20 cellular contexts compared by ENCODE assay signal in genomic region chr12:132196038-132196872, GRCh38. TPM values are rescaled to one million over a fixed set of nuclear protein-coding genes. Genes with fewer than 3 reads are reported as not detected.
DNase-seq lines count a peak whose midpoint lies in the region; ATAC-seq and TF ChIP-seq lines count a peak whose summit lies in the region.
"Had no signal": no experiment of that assay in that cellular context is flagged by ENCODE, and none has a peak within 500 bp of the region (broad histone marks: within the 10 kb centered on the region; RNA-seq: fewer than 3 reads in every experiment).

No MANE protein-coding gene starts in this region.

- no peak overlapping the region for H3K4me3 ChIP-seq in adipocyte (ENCODE audit: low read length)
- H3K4me3 ChIP-seq in endodermal cell (ENCODE audit: low read length): no peak overlapping the region
- H3K4me3 ChIP-seq: PC-9, right atrium auricular region, testis had no signal

- 81 to 86% methylated on average over 27 to 32 of the region's 32 CpGs for WGBS in endodermal cell (ENCODE audit: insufficient coverage in 1 of 2, insufficient read length in 1 of 2), 2 experiments

- peaks cover 11% of the 10 kb centered on the region for H3K9me3 Mint-ChIP-seq in endodermal cell

- no peak for TF ChIP-seq CTCF in endodermal cell (conservative IDR thresholded peaks at IDR 0.05)

- H3K27me3 ChIP-seq in adipocyte (replicated peaks; ENCODE audit: control insufficient read depth, insufficient read depth, low read length) (peaks cover 49% of the 10 kb centered on the region), endodermal cell (ENCODE audit: control insufficient read depth, insufficient read depth, low read length, poor library complexity, severe bottlenecking) (peaks cover 7% of the 10 kb centered on the region)
- H3K27me3 ChIP-seq: right atrium auricular region, testis had no signal

- no peak overlapping the region for H3K27ac ChIP-seq in endodermal cell (ENCODE audit: low read depth, low read length)
- H3K27ac ChIP-seq: PC-9, right atrium auricular region, testis had no signal

- H3K9me3 ChIP-seq in adipocyte (ENCODE audit: control insufficient read depth, low read length) (peaks cover 17% of the 10 kb centered on the region), endodermal cell (ENCODE audit: control insufficient read depth, low read length) (peaks cover 13% of the 10 kb centered on the region)
- H3K9me3 ChIP-seq: right atrium auricular region, testis had no signal

- H3K27me3 Mint-ChIP-seq in endodermal cell (ENCODE audit: insufficient read depth): peaks cover 37% of the 10 kb centered on the region
- H3K27me3 Mint-ChIP-seq: activated CD8-positive, alpha-beta memory T cell treated with anti-CD3 and anti-CD28 coated beads, Interleukin-2, amount 10 ng/mL, durations not matched to agents 7 days and 5 days; CD4-positive, alpha-beta memory T cell; T-helper 17 cell had no signal

- peaks cover 3% of the 10 kb centered on the region for H3K36me3 Mint-ChIP-seq in endodermal cell (ENCODE audit: low read depth)
- H3K36me3 Mint-ChIP-seq: CD4-positive, alpha-beta memory T cell had no signal

- DNase-seq in NCI-H1092 treated with DMSO at 0.1 percent for 48 hours (lab: John Stamatoyannopoulos, UW) (peak; percentile 13), NCI-H1092 (lab: John Stamatoyannopoulos, UW) (no peak), NCI-H1417 treated with DMSO at 0.1 percent for 48 hours (lab: John Stamatoyannopoulos, UW) (peak; percentile 77), adipocyte (ENCODE audit: low read depth) (peak; percentile 23), myocyte (ENCODE audit: low read depth) (peak; percentile 87), endodermal cell (no peak)
- no peak for DNase-seq in activated effector memory CD4-positive, alpha-beta T cell treated with Interleukin-2 at 50 U/mL for 16 hours
- DNase-seq: activated CD4-positive, CD25-positive, alpha-beta regulatory T cell treated with anti-CD3 and anti-CD28 coated beads, Interleukin-2, amount 50 U/mL, for 72 hours; activated CD8-positive, alpha-beta memory T cell treated with anti-CD3 and anti-CD28 coated beads, Interleukin-2, amount 10 ng/mL, durations not matched to agents 7 days and 5 days; activated gamma-delta T cell treated with Interleukin-2 at 50 U/mL for 16 hours; CD4-positive, alpha-beta memory T cell; dermis blood vessel endothelial cell; GF-D8; mesenchymal stem cell; NCI-H510A treated with DMSO at 0.1 percent for 48 hours; PC-9; T-helper 17 cell; testis had no signal

- H3K27ac Mint-ChIP-seq in endodermal cell: no peak overlapping the region
- H3K27ac Mint-ChIP-seq: activated CD8-positive, alpha-beta memory T cell treated with anti-CD3 and anti-CD28 coated beads, Interleukin-2, amount 10 ng/mL, durations not matched to agents 7 days and 5 days; CD4-positive, alpha-beta memory T cell; T-helper 17 cell had no signal

- H3K9ac ChIP-seq in adipocyte (ENCODE audit: low read length) (no peak overlapping the region), endodermal cell (ENCODE audit: extremely low read depth, low read length, poor library complexity, severe bottlenecking) (no peak overlapping the region)

- no peaks in the 10 kb centered on the region for H3K36me3 ChIP-seq in adipocyte (ENCODE audit: control insufficient read depth, insufficient read depth, low read length, severe bottlenecking)
- no peaks in the 10 kb centered on the region for H3K36me3 ChIP-seq in endodermal cell (ENCODE audit: control insufficient read depth, insufficient read depth, low read length)
- H3K36me3 ChIP-seq: right atrium auricular region had no signal

- ATAC-seq in HG03135 (IDR thresholded peaks at IDR 0.05; ENCODE audit: unreplicated experiment): no peak
- ATAC-seq: activated CD8-positive, alpha-beta memory T cell treated with anti-CD3 and anti-CD28 coated beads, Interleukin-2, amount 10 ng/mL, durations not matched to agents 7 days and 5 days; T-helper 17 cell had no signal

- H3K4me1 Mint-ChIP-seq in endodermal cell: no peaks in the 10 kb centered on the region
- H3K4me1 Mint-ChIP-seq: activated CD8-positive, alpha-beta memory T cell treated with anti-CD3 and anti-CD28 coated beads, Interleukin-2, amount 10 ng/mL, durations not matched to agents 7 days and 5 days had no signal

- no peak overlapping the region for H3K4me3 Mint-ChIP-seq in endodermal cell
- H3K4me3 Mint-ChIP-seq: activated CD8-positive, alpha-beta memory T cell treated with anti-CD3 and anti-CD28 coated beads, Interleukin-2, amount 10 ng/mL, durations not matched to agents 7 days and 5 days; CD4-positive, alpha-beta memory T cell; T-helper 17 cell had no signal

- H3K4me1 ChIP-seq in adipocyte (ENCODE audit: control insufficient read depth, insufficient read depth, low read length): no peaks in the 10 kb centered on the region
- no peaks in the 10 kb centered on the region for H3K4me1 ChIP-seq in endodermal cell (ENCODE audit: control insufficient read depth, insufficient read depth, low read length)
- H3K4me1 ChIP-seq: right atrium auricular region, testis had no signal

RNA-seq across cellular contexts. Expression of gene NOC4L, which starts 52.0 kb away (rescaled TPM):
- total RNA-seq in myocyte: 11.1 and 14.2 TPM in 2 replicates
- 16.7 TPM for polyA plus RNA-seq in myocyte (2012)
- 10 to 100 TPM; 22.7 to 32.7 TPM for total RNA-seq in endodermal cell
- polyA plus RNA-seq in endodermal cell (2013, experiment 1 of 2): 25.4 TPM
- polyA plus RNA-seq in endodermal cell (2013, experiment 2 of 2): 23.8 TPM

RNA-seq across cellular contexts. Expression of gene DDX51, which starts 52.1 kb away (rescaled TPM):
- 6.4 and 6.9 TPM in 2 replicates for total RNA-seq in myocyte
- polyA plus RNA-seq in myocyte (2012): 11.3 TPM
- total RNA-seq in endodermal cell: 10 to 100 TPM; 31.5 to 33.8 TPM
- 16.9 TPM for polyA plus RNA-seq in endodermal cell (2013, experiment 1 of 2)
- polyA plus RNA-seq in endodermal cell (2013, experiment 2 of 2): 13.9 TPM

Comparison
In these comparisons a context has a peak if more than half of its experiments do, and no peak if none do; other contexts are left out.
1. DNase-seq: peak in NCI-H1092 treated with DMSO at 0.1 percent for 48 hours (single experiment), NCI-H1417 treated with DMSO at 0.1 percent for 48 hours (single experiment), adipocyte (single experiment) and myocyte (single experiment); none in NCI-H1092 (single experiment), activated effector memory CD4-positive, alpha-beta T cell treated with Interleukin-2 at 50 U/mL for 16 hours (single experiment) and endodermal cell (single experiment).